ENCODE assay signal across 13 cellular contexts in the genomic region with DNA sequence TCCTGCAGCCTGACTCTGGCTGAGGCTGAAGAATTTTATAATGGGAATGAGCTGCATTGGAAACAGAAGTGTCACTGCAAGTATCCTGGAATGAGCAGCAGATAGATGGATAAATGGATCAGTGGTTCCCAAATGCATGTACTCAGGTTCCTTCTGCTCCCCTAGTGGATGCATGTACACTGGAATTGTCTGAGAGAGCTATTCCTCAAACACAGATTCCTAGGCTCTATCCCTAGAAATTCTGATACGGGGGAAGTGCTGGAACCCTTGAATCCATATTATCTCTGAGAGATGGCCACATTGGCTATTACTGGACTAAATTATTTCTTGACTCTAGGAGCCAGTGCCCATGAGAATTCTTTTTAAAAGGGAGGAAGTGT.
A peak's percentile ranks its signal among the peaks of the same experiment; 100 is the strongest.
DNase-seq lines count a peak whose midpoint lies in the region; TF ChIP-seq lines count a peak whose summit lies in the region.
"Had no signal": no experiment of that assay in that cellular context is flagged by ENCODE, and none has a peak within 500 bp of the region (broad histone marks: within the 10 kb centered on the region; RNA-seq: fewer than 3 reads in every experiment).

No MANE protein-coding gene starts in this region.

- DNase-seq in NCI-H2171 treated with DMSO at 0.1 percent for 48 hours (lab: John Stamatoyannopoulos, UW) (peak; percentile 17), NCI-H2171 (lab: John Stamatoyannopoulos, UW) (no peak), neural progenitor cell (ENCODE audit: low spot score) (no peak), GM03348 (ENCODE audit: low spot score) (no peak), dermis blood vessel endothelial cell (no peak), DMS153 treated with DMSO at 0.1 percent for 48 hours (lab: John Stamatoyannopoulos, UW; ENCODE audit: unreplicated experiment) (no peak)
- DNase-seq in effector memory CD4-positive, alpha-beta T cell = no peak
- DNase-seq: mesenchymal stem cell, NCI-H2107, SW 1271, trophoblast cell had no signal

- peaks cover 4% of the 10 kb centered on the region for H3K36me3 Mint-ChIP-seq in neural progenitor cell

- no peak overlapping the region for H3K4me3 Mint-ChIP-seq in neural progenitor cell

- H3K4me1 ChIP-seq in Loucy (ENCODE audit: insufficient read depth, low read length, poor library complexity, severe bottlenecking) = peaks cover 39% of the 10 kb centered on the region
- peaks cover 66% of the 10 kb centered on the region for H3K4me1 ChIP-seq in effector memory CD4-positive, alpha-beta T cell (ENCODE audit: control insufficient read depth, insufficient read depth, low read length, poor library complexity, severe bottlenecking)
- peaks cover 19% of the 10 kb centered on the region for H3K4me1 ChIP-seq in neural progenitor cell

- H3K27ac Mint-ChIP-seq in neural progenitor cell = no peak overlapping the region

- H3K79me2 ChIP-seq in Loucy (ENCODE audit: insufficient read depth, low read length) = peaks cover 100% of the 10 kb centered on the region
- H3K79me2 ChIP-seq in neural progenitor cell (ENCODE audit: low read depth) = peaks cover 5% of the 10 kb centered on the region

- H3K27me3 Mint-ChIP-seq in neural progenitor cell (ENCODE audit: insufficient read depth, low read depth) = peaks cover 3% of the 10 kb centered on the region

- H3K9me3 ChIP-seq in Loucy (ENCODE audit: insufficient read depth, low read depth, low read length) (no peaks in the 10 kb centered on the region), neural progenitor cell (ENCODE audit: low read depth) (no peaks in the 10 kb centered on the region)
- H3K9me3 ChIP-seq in effector memory CD4-positive, alpha-beta T cell (ENCODE audit: control insufficient read depth, low read length) = no peaks in the 10 kb centered on the region

- no peak overlapping the region for H2AFZ ChIP-seq in Loucy (ENCODE audit: low read length)
- no peak overlapping the region for H2AFZ ChIP-seq in neural progenitor cell (replicated peaks)

- H4K20me1 ChIP-seq in Loucy (ENCODE audit: insufficient read depth, low read length, poor library complexity, severe bottlenecking) (peaks cover 86% of the 10 kb centered on the region), neural progenitor cell (ENCODE audit: low read depth) (no peaks in the 10 kb centered on the region)

- TF ChIP-seq CTCF in Loucy (conservative IDR thresholded peaks at IDR 0.05; ENCODE audit: low read length) (peak; percentile 20; the same call in 1 of the 2 replicates), neural progenitor cell (IDR thresholded peaks at IDR 0.05) (peak; percentile 24)

- peaks cover 6% of the 10 kb centered on the region for H3K9me3 Mint-ChIP-seq in neural progenitor cell

- peaks cover 18% of the 10 kb centered on the region for H3K4me1 Mint-ChIP-seq in neural progenitor cell

- peak overlapping the region; percentile 24 for H3K9ac ChIP-seq in Loucy (ENCODE audit: low read depth, low read length, poor library complexity, severe bottlenecking)
- no peak overlapping the region for H3K9ac ChIP-seq in neural progenitor cell

- H3K36me3 ChIP-seq in Loucy (ENCODE audit: insufficient read depth, low read length) = peaks cover 41% of the 10 kb centered on the region
- H3K36me3 ChIP-seq in effector memory CD4-positive, alpha-beta T cell (ENCODE audit: control insufficient read depth, insufficient read depth, low read length) = no peaks in the 10 kb centered on the region
- H3K36me3 ChIP-seq in neural progenitor cell = no peaks in the 10 kb centered on the region

- no peaks in the 10 kb centered on the region for H3F3A ChIP-seq in Loucy (ENCODE audit: low read depth)
- peaks cover 4% of the 10 kb centered on the region for H3F3A ChIP-seq in neural progenitor cell (ENCODE audit: low read depth)

- peak overlapping the region; percentile 73 for H3K4me2 ChIP-seq in Loucy (ENCODE audit: low read depth, low read length, poor library complexity, severe bottlenecking)
- no peak overlapping the region for H3K4me2 ChIP-seq in neural progenitor cell

- no peaks in the 10 kb centered on the region for H3K27me3 ChIP-seq in Loucy (ENCODE audit: insufficient read depth, low read length, poor library complexity, severe bottlenecking)
- no peaks in the 10 kb centered on the region for H3K27me3 ChIP-seq in effector memory CD4-positive, alpha-beta T cell (replicated peaks; ENCODE audit: control insufficient read depth, insufficient read depth, low read length, poor library complexity, severe bottlenecking)
- no peaks in the 10 kb centered on the region for H3K27me3 ChIP-seq in neural progenitor cell

- H3K4me3 ChIP-seq in Loucy (ENCODE audit: low read length, poor library complexity, severe bottlenecking) (no peak overlapping the region), neural progenitor cell (no peak overlapping the region)
- peak overlapping the region; percentile 27 for H3K4me3 ChIP-seq in effector memory CD4-positive, alpha-beta T cell (ENCODE audit: insufficient read depth, low read depth, low read length, poor library complexity, severe bottlenecking)

- no peaks in the 10 kb centered on the region for H3K9me2 ChIP-seq in Loucy (replicated peaks; ENCODE audit: low read depth, low read length)

- H3K27ac ChIP-seq in effector memory CD4-positive, alpha-beta T cell (ENCODE audit: insufficient read depth, low read length, poor library complexity, severe bottlenecking) = peak overlapping the region; percentile 55
- H3K27ac ChIP-seq in neural progenitor cell = no peak overlapping the region
- H3K27ac ChIP-seq: epithelial cell of prostate had no signal
